1 cellular context compared by ENCODE assay signal in the genomic region with DNA sequence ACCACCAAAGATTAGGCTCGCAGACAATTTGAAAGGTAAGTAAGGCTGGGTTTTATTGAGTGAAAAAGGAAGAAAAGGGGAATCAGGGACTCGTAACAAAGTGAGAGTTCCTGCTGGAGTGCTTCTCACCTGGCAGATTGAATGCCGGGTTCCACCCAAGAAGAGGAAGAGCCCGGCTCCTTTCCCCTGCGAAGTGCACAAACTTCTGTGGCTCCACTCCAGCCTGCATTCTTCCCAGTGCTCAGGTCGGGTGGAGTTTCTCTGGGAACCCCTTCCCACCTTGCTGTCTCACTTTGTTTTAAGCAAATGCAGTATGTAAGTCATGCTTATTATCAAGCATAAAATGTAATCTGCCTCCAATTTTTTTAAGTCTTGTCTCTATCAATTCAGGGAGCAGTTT.
TF ChIP-seq lines count a peak whose summit lies in the region.

No MANE protein-coding gene starts in this region.

TF ChIP-seq in GM23338, 12 proteins besides CTCF, POLR2A, EP300 and RAD21 (continued from another document):
- TF ChIP-seq, protein P1, sequence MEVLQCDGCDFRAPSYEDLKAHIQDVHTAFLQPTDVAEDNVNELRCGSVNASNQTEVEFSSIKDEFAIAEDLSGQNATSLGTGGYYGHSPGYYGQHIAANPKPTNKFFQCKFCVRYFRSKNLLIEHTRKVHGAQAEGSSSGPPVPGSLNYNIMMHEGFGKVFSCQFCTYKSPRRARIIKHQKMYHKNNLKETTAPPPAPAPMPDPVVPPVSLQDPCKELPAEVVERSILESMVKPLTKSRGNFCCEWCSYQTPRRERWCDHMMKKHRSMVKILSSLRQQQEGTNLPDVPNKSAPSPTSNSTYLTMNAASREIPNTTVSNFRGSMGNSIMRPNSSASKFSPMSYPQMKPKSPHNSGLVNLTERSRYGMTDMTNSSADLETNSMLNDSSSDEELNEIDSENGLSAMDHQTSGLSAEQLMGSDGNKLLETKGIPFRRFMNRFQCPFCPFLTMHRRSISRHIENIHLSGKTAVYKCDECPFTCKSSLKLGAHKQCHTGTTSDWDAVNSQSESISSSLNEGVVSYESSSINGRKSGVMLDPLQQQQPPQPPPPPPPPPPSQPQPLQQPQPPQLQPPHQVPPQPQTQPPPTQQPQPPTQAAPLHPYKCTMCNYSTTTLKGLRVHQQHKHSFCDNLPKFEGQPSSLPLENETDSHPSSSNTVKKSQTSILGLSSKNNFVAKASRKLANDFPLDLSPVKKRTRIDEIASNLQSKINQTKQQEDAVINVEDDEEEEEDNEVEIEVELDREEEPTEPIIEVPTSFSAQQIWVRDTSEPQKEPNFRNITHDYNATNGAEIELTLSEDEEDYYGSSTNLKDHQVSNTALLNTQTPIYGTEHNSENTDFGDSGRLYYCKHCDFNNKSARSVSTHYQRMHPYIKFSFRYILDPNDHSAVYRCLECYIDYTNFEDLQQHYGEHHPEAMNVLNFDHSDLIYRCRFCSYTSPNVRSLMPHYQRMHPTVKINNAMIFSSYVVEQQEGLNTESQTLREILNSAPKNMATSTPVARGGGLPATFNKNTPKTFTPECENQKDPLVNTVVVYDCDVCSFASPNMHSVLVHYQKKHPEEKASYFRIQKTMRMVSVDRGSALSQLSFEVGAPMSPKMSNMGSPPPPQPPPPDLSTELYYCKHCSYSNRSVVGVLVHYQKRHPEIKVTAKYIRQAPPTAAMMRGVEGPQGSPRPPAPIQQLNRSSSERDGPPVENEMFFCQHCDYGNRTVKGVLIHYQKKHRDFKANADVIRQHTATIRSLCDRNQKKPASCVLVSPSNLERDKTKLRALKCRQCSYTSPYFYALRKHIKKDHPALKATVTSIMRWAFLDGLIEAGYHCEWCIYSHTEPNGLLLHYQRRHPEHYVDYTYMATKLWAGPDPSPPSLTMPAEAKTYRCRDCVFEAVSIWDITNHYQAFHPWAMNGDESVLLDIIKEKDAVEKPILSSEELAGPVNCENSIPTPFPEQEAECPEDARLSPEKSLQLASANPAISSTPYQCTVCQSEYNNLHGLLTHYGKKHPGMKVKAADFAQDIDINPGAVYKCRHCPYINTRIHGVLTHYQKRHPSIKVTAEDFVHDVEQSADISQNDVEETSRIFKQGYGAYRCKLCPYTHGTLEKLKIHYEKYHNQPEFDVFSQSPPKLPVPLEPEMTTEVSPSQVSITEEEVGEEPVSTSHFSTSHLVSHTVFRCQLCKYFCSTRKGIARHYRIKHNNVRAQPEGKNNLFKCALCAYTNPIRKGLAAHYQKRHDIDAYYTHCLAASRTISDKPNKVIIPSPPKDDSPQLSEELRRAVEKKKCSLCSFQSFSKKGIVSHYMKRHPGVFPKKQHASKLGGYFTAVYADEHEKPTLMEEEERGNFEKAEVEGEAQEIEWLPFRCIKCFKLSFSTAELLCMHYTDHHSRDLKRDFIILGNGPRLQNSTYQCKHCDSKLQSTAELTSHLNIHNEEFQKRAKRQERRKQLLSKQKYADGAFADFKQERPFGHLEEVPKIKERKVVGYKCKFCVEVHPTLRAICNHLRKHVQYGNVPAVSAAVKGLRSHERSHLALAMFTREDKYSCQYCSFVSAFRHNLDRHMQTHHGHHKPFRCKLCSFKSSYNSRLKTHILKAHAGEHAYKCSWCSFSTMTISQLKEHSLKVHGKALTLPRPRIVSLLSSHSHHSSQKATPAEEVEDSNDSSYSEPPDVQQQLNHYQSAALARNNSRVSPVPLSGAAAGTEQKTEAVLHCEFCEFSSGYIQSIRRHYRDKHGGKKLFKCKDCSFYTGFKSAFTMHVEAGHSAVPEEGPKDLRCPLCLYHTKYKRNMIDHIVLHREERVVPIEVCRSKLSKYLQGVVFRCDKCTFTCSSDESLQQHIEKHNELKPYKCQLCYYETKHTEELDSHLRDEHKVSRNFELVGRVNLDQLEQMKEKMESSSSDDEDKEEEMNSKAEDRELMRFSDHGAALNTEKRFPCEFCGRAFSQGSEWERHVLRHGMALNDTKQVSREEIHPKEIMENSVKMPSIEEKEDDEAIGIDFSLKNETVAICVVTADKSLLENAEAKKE (CRISPR knock-in tag; IDR thresholded peaks at IDR 0.05): no peak
- no peak for TF ChIP-seq EZH2phosphoT487 (IDR thresholded peaks at IDR 0.05; ENCODE audit: unreplicated experiment)
- TF ChIP-seq, protein P2, sequence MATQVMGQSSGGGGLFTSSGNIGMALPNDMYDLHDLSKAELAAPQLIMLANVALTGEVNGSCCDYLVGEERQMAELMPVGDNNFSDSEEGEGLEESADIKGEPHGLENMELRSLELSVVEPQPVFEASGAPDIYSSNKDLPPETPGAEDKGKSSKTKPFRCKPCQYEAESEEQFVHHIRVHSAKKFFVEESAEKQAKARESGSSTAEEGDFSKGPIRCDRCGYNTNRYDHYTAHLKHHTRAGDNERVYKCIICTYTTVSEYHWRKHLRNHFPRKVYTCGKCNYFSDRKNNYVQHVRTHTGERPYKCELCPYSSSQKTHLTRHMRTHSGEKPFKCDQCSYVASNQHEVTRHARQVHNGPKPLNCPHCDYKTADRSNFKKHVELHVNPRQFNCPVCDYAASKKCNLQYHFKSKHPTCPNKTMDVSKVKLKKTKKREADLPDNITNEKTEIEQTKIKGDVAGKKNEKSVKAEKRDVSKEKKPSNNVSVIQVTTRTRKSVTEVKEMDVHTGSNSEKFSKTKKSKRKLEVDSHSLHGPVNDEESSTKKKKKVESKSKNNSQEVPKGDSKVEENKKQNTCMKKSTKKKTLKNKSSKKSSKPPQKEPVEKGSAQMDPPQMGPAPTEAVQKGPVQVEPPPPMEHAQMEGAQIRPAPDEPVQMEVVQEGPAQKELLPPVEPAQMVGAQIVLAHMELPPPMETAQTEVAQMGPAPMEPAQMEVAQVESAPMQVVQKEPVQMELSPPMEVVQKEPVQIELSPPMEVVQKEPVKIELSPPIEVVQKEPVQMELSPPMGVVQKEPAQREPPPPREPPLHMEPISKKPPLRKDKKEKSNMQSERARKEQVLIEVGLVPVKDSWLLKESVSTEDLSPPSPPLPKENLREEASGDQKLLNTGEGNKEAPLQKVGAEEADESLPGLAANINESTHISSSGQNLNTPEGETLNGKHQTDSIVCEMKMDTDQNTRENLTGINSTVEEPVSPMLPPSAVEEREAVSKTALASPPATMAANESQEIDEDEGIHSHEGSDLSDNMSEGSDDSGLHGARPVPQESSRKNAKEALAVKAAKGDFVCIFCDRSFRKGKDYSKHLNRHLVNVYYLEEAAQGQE (IDR thresholded peaks at IDR 0.05; ENCODE audit: unreplicated experiment): no peak
- TF ChIP-seq EZH2 (IDR thresholded peaks at IDR 0.05; ENCODE audit: low read depth, unreplicated experiment): no peak
- TF ChIP-seq, protein P3, sequence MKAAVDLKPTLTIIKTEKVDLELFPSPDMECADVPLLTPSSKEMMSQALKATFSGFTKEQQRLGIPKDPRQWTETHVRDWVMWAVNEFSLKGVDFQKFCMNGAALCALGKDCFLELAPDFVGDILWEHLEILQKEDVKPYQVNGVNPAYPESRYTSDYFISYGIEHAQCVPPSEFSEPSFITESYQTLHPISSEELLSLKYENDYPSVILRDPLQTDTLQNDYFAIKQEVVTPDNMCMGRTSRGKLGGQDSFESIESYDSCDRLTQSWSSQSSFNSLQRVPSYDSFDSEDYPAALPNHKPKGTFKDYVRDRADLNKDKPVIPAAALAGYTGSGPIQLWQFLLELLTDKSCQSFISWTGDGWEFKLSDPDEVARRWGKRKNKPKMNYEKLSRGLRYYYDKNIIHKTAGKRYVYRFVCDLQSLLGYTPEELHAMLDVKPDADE (IDR thresholded peaks at IDR 0.05): no peak
- TF ChIP-seq POLR2AphosphoS5 (IDR thresholded peaks at IDR 0.05; ENCODE audit: low read depth): no peak
- no peak for TF ChIP-seq NANOG (IDR thresholded peaks at IDR 0.05; ENCODE audit: borderline replicate concordance)
- no peak for TF ChIP-seq STAT1 (IDR thresholded peaks at IDR 0.05; ENCODE audit: unreplicated experiment)
